ENCODE assay signal across 2 cellular contexts in genomic region chr17:45836047-45837044, GRCh38.
TF ChIP-seq lines count a peak whose summit lies in the region.

No MANE protein-coding gene starts in this region.

TF ChIP-seq in HepG2, 621 proteins besides CTCF, POLR2A, EP300 and RAD21:
- TF ChIP-seq ZNF558 (CRISPR knock-in tag; IDR thresholded peaks at IDR 0.05; ENCODE audit: borderline replicate concordance) (no peak), KDM5A (IDR thresholded peaks at IDR 0.05; ENCODE audit: borderline replicate concordance, low read length) (no peak), ZNF740 (CRISPR knock-in tag; IDR thresholded peaks at IDR 0.05) (no peak), ZNF44 (CRISPR knock-in tag; IDR thresholded peaks at IDR 0.05) (no peak), ZNF605 (CRISPR knock-in tag; IDR thresholded peaks at IDR 0.05) (no peak), ZFP90 (CRISPR knock-in tag; IDR thresholded peaks at IDR 0.05; ENCODE audit: borderline replicate concordance) (no peak)
- TF ChIP-seq, protein P1, sequence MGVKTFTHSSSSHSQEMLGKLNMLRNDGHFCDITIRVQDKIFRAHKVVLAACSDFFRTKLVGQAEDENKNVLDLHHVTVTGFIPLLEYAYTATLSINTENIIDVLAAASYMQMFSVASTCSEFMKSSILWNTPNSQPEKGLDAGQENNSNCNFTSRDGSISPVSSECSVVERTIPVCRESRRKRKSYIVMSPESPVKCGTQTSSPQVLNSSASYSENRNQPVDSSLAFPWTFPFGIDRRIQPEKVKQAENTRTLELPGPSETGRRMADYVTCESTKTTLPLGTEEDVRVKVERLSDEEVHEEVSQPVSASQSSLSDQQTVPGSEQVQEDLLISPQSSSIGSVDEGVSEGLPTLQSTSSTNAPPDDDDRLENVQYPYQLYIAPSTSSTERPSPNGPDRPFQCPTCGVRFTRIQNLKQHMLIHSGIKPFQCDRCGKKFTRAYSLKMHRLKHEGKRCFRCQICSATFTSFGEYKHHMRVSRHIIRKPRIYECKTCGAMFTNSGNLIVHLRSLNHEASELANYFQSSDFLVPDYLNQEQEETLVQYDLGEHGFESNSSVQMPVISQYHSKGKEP (CRISPR knock-in tag; IDR thresholded peaks at IDR 0.05): no peak

TF ChIP-seq in WTC11, 78 proteins besides CTCF, POLR2A, EP300 and RAD21:
- TF ChIP-seq USF1 (CRISPR knock-in tag; IDR thresholded peaks at IDR 0.05) (no peak), FOXP1 (CRISPR knock-in tag; IDR thresholded peaks at IDR 0.05; ENCODE audit: borderline replicate concordance) (no peak), ZNF121 (CRISPR knock-in tag; IDR thresholded peaks at IDR 0.05) (no peak), ELF4 (CRISPR knock-in tag; IDR thresholded peaks at IDR 0.05; ENCODE audit: low read depth) (no peak), ZNF416 (CRISPR knock-in tag; IDR thresholded peaks at IDR 0.05) (no peak), SMAD3 (CRISPR knock-in tag; IDR thresholded peaks at IDR 0.05; ENCODE audit: borderline replicate concordance) (no peak), USF2 (CRISPR knock-in tag; IDR thresholded peaks at IDR 0.05) (no peak), IRF1 (CRISPR knock-in tag; IDR thresholded peaks at IDR 0.05) (no peak), ATF6 (CRISPR knock-in tag; IDR thresholded peaks at IDR 0.05) (no peak), ZNF138 (CRISPR knock-in tag; conservative IDR thresholded peaks at IDR 0.05) (no peak), CBFB (CRISPR knock-in tag; IDR thresholded peaks at IDR 0.05; ENCODE audit: low read depth) (no peak), IRF2 (CRISPR knock-in tag; IDR thresholded peaks at IDR 0.05; ENCODE audit: borderline replicate concordance, low read depth) (no peak), KAT7 (CRISPR knock-in tag; IDR thresholded peaks at IDR 0.05; ENCODE audit: borderline replicate concordance) (no peak)
- TF ChIP-seq, protein P2, sequence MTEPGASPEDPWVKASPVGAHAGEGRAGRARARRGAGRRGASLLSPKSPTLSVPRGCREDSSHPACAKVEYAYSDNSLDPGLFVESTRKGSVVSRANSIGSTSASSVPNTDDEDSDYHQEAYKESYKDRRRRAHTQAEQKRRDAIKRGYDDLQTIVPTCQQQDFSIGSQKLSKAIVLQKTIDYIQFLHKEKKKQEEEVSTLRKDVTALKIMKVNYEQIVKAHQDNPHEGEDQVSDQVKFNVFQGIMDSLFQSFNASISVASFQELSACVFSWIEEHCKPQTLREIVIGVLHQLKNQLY (CRISPR knock-in tag; IDR thresholded peaks at IDR 0.05): no peak
- TF ChIP-seq, protein P3, sequence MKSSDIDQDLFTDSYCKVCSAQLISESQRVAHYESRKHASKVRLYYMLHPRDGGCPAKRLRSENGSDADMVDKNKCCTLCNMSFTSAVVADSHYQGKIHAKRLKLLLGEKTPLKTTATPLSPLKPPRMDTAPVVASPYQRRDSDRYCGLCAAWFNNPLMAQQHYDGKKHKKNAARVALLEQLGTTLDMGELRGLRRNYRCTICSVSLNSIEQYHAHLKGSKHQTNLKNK (CRISPR knock-in tag; IDR thresholded peaks at IDR 0.05): no peak
- TF ChIP-seq, protein P4, sequence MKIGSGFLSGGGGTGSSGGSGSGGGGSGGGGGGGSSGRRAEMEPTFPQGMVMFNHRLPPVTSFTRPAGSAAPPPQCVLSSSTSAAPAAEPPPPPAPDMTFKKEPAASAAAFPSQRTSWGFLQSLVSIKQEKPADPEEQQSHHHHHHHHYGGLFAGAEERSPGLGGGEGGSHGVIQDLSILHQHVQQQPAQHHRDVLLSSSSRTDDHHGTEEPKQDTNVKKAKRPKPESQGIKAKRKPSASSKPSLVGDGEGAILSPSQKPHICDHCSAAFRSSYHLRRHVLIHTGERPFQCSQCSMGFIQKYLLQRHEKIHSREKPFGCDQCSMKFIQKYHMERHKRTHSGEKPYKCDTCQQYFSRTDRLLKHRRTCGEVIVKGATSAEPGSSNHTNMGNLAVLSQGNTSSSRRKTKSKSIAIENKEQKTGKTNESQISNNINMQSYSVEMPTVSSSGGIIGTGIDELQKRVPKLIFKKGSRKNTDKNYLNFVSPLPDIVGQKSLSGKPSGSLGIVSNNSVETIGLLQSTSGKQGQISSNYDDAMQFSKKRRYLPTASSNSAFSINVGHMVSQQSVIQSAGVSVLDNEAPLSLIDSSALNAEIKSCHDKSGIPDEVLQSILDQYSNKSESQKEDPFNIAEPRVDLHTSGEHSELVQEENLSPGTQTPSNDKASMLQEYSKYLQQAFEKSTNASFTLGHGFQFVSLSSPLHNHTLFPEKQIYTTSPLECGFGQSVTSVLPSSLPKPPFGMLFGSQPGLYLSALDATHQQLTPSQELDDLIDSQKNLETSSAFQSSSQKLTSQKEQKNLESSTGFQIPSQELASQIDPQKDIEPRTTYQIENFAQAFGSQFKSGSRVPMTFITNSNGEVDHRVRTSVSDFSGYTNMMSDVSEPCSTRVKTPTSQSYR (CRISPR knock-in tag; IDR thresholded peaks at IDR 0.05): no peak
- TF ChIP-seq, protein P5, sequence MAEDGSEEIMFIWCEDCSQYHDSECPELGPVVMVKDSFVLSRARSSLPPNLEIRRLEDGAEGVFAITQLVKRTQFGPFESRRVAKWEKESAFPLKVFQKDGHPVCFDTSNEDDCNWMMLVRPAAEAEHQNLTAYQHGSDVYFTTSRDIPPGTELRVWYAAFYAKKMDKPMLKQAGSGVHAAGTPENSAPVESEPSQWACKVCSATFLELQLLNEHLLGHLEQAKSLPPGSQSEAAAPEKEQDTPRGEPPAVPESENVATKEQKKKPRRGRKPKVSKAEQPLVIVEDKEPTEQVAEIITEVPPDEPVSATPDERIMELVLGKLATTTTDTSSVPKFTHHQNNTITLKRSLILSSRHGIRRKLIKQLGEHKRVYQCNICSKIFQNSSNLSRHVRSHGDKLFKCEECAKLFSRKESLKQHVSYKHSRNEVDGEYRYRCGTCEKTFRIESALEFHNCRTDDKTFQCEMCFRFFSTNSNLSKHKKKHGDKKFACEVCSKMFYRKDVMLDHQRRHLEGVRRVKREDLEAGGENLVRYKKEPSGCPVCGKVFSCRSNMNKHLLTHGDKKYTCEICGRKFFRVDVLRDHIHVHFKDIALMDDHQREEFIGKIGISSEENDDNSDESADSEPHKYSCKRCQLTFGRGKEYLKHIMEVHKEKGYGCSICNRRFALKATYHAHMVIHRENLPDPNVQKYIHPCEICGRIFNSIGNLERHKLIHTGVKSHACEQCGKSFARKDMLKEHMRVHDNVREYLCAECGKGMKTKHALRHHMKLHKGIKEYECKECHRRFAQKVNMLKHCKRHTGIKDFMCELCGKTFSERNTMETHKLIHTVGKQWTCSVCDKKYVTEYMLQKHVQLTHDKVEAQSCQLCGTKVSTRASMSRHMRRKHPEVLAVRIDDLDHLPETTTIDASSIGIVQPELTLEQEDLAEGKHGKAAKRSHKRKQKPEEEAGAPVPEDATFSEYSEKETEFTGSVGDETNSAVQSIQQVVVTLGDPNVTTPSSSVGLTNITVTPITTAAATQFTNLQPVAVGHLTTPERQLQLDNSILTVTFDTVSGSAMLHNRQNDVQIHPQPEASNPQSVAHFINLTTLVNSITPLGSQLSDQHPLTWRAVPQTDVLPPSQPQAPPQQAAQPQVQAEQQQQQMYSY (CRISPR knock-in tag; IDR thresholded peaks at IDR 0.05): no peak
- TF ChIP-seq, protein P6, sequence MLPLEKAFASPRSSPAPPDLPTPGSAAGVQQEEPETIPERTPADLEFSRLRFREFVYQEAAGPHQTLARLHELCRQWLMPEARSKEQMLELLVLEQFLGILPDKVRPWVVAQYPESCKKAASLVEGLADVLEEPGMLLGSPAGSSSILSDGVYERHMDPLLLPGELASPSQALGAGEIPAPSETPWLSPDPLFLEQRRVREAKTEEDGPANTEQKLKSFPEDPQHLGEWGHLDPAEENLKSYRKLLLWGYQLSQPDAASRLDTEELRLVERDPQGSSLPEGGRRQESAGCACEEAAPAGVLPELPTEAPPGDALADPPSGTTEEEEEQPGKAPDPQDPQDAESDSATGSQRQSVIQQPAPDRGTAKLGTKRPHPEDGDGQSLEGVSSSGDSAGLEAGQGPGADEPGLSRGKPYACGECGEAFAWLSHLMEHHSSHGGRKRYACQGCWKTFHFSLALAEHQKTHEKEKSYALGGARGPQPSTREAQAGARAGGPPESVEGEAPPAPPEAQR (CRISPR knock-in tag; IDR thresholded peaks at IDR 0.05): no peak
- TF ChIP-seq, protein P7, sequence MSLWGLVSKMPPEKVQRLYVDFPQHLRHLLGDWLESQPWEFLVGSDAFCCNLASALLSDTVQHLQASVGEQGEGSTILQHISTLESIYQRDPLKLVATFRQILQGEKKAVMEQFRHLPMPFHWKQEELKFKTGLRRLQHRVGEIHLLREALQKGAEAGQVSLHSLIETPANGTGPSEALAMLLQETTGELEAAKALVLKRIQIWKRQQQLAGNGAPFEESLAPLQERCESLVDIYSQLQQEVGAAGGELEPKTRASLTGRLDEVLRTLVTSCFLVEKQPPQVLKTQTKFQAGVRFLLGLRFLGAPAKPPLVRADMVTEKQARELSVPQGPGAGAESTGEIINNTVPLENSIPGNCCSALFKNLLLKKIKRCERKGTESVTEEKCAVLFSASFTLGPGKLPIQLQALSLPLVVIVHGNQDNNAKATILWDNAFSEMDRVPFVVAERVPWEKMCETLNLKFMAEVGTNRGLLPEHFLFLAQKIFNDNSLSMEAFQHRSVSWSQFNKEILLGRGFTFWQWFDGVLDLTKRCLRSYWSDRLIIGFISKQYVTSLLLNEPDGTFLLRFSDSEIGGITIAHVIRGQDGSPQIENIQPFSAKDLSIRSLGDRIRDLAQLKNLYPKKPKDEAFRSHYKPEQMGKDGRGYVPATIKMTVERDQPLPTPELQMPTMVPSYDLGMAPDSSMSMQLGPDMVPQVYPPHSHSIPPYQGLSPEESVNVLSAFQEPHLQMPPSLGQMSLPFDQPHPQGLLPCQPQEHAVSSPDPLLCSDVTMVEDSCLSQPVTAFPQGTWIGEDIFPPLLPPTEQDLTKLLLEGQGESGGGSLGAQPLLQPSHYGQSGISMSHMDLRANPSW (CRISPR knock-in tag; conservative IDR thresholded peaks at IDR 0.05; ENCODE audit: low read depth): no peak
